Comparison of ENCODE assay signal across 26 cellular contexts in genomic region chr2:227016894-227017293, GRCh38.
"Had no signal": no experiment of that assay in that cellular context is flagged by ENCODE, and none has a peak within 500 bp of the region (broad histone marks: within the 10 kb centered on the region; RNA-seq: fewer than 3 reads in every experiment).

No MANE protein-coding gene starts in this region.

- H3K9me3 Mint-ChIP-seq: activated B cell treated with CpG ODN at 0.5 μM for 24 hours; activated CD8-positive, alpha-beta T cell treated with anti-CD3 and anti-CD28 coated beads for 36 hours; stimulated activated naive B cell treated with anti-CD40 and anti-IgM and Interleukin-4, amounts not matched to agents 10 μg/mL and 1 μg/mL and 100 μg/mL, for 72 hours had no signal

- H3K27me3 Mint-ChIP-seq: activated B cell treated with CpG ODN at 0.5 μM for 24 hours had no signal

- H3K27ac ChIP-seq: adrenal gland, body of pancreas, cardiac muscle cell, gastrocnemius medialis, stomach, thyroid gland, upper lobe of left lung, vagina had no signal

- H3K9me3 ChIP-seq: adrenal gland, body of pancreas, gastrocnemius medialis, stomach, thyroid gland, upper lobe of left lung, vagina had no signal

- H3K4me1 Mint-ChIP-seq: activated B cell treated with CpG ODN at 0.5 μM for 24 hours; stimulated activated naive B cell treated with anti-CD40 and anti-IgM and Interleukin-4, amounts not matched to agents 10 μg/mL and 1 μg/mL and 100 μg/mL, for 72 hours had no signal

- ATAC-seq: activated CD8-positive, alpha-beta T cell treated with anti-CD3 and anti-CD28 coated beads for 36 hours; body of pancreas; effector memory CD8-positive, alpha-beta T cell; esophagus mucosa; left cardiac atrium; naive thymus-derived CD8-positive, alpha-beta T cell; right cardiac atrium; stimulated activated naive B cell treated with anti-CD40 and anti-IgM and Interleukin-4, amounts not matched to agents 10 μg/mL and 1 μg/mL and 100 μg/mL, for 72 hours had no signal

- H3K36me3 Mint-ChIP-seq: activated naive CD8-positive, alpha-beta T cell had no signal

- H3K27ac Mint-ChIP-seq: activated B cell treated with CpG ODN at 0.5 μM for 24 hours; activated CD8-positive, alpha-beta T cell treated with anti-CD3 and anti-CD28 coated beads for 36 hours; activated naive CD8-positive, alpha-beta T cell; effector memory CD8-positive, alpha-beta T cell; stimulated activated naive B cell treated with anti-CD40 and anti-IgM and Interleukin-4, amounts not matched to agents 10 μg/mL and 1 μg/mL and 100 μg/mL, for 72 hours had no signal

- DNase-seq: activated B cell treated with CpG ODN at 0.5 μM for 24 hours; activated CD4-positive, alpha-beta T cell treated with anti-CD3 and anti-CD28 coated beads, Interleukin-2, amount 50 U/mL, for 1 hour; activated CD8-positive, alpha-beta T cell treated with anti-CD3 and anti-CD28 coated beads for 36 hours; activated effector memory CD4-positive, alpha-beta T cell treated with Interleukin-2 at 50 U/mL for 16 hours; activated naive CD4-positive, alpha-beta T cell treated with Interleukin-2 at 50 U/mL for 16 hours; adrenal gland; aorta; body of pancreas; cortex of kidney; effector memory CD8-positive, alpha-beta T cell; gastrocnemius medialis; hippocampal formation; left cardiac atrium; naive thymus-derived CD8-positive, alpha-beta T cell; right cardiac atrium; stimulated activated CD4-positive, alpha-beta T cell treated with anti-CD3 and anti-CD28 coated beads, Interleukin-15, amount 100 ng/mL, for 24 hours; stimulated activated CD4-positive, alpha-beta T cell treated with anti-CD3 and anti-CD28 coated beads, Interleukin-2, amount 100 ng/mL, for 24 hours; stimulated activated naive B cell treated with anti-CD40 and anti-IgM and Interleukin-4, amounts not matched to agents 10 μg/mL and 1 μg/mL and 100 μg/mL, for 72 hours; stomach; T-helper 2 cell; thyroid gland; upper lobe of left lung had no signal

- H3K4me3 Mint-ChIP-seq: activated B cell treated with CpG ODN at 0.5 μM for 24 hours; activated CD8-positive, alpha-beta T cell treated with anti-CD3 and anti-CD28 coated beads for 36 hours; activated naive CD8-positive, alpha-beta T cell; effector memory CD8-positive, alpha-beta T cell; naive thymus-derived CD8-positive, alpha-beta T cell; stimulated activated naive B cell treated with anti-CD40 and anti-IgM and Interleukin-4, amounts not matched to agents 10 μg/mL and 1 μg/mL and 100 μg/mL, for 72 hours had no signal

- H3K27me3 ChIP-seq: adrenal gland, body of pancreas, cardiac muscle cell, gastrocnemius medialis, stomach, thyroid gland, upper lobe of left lung, vagina had no signal

- H3K36me3 ChIP-seq: adrenal gland, cardiac muscle cell, stomach, thyroid gland, upper lobe of left lung, vagina had no signal

- H3K4me1 ChIP-seq: adrenal gland, body of pancreas, gastrocnemius medialis, stomach, thyroid gland, upper lobe of left lung, vagina had no signal

- H3K4me3 ChIP-seq: adrenal gland, body of pancreas, cardiac muscle cell, gastrocnemius medialis, stomach, thyroid gland, upper lobe of left lung, vagina had no signal
